ENCODE assay signal across 8 cellular contexts in genomic region chrX:103630171-103630511, GRCh38. TPM values are rescaled to one million over a fixed set of nuclear protein-coding genes. Genes with fewer than 3 reads are reported as not detected.
A peak's percentile ranks its signal among the peaks of the same experiment; 100 is the strongest.
DNase-seq lines count a peak whose midpoint lies in the region; ATAC-seq, FAIRE-seq and TF ChIP-seq lines count a peak whose summit lies in the region.

No MANE protein-coding gene starts in this region.

- CTCF ChIA-PET in A673 (lab: Charles Lee): interaction anchor here (0.6 to 1.2 kb wide), 4 partner anchors 17 to 97 kb away, joined by 3 to 5 read pairs (median 4); no protein-coding TSS in a partner anchor

- H3K9me3 ChIP-seq in A673 (ENCODE audit: low read depth, low read length, poor library complexity, severe bottlenecking) (no peaks in the 10 kb centered on the region), mucosa of rectum (ENCODE audit: control insufficient read depth in 2 of 2, low read length in 2 of 2) (no peaks in the 10 kb centered on the region)

- peaks cover 5% of the 10 kb centered on the region; the same call in 1 of the 2 replicates for H3K36me3 Mint-ChIP-seq in HFFc6 (ENCODE audit: low read depth)

- POLR2A ChIA-PET in A673 (lab: Charles Lee; ENCODE audit: low non-redundant PET): no interaction called here

- BruUV-seq in A673 (replicated peaks; lab: Mats Ljungman, UMichigan): no TSS peak

- H3K4me3 Mint-ChIP-seq in HFFc6: peak overlapping the region; percentile 92

- H3K27ac ChIP-seq in A673 (ENCODE audit: low read depth, low read length, poor library complexity, severe bottlenecking) (peak overlapping the region; percentile 73), mucosa of rectum (ENCODE audit: low read depth in 2 of 2, low read length in 2 of 2) (peak overlapping the region; percentile 82 to 86)

- H3K9me3 Mint-ChIP-seq in HFFc6: no peaks in the 10 kb centered on the region

- peak overlapping the region; percentile 84 for H3K27ac Mint-ChIP-seq in HFFc6

- intact Hi-C loops in A673 (cut with micrococcal nuclease; ENCODE audit: unreplicated experiment): no loop called here

- H3K4me1 Mint-ChIP-seq in HFFc6 (ENCODE audit: low read depth): peaks cover 35% of the 10 kb centered on the region

- TF ChIP-seq CTCF in A673 (conservative IDR thresholded peaks at IDR 0.05; ENCODE audit: low read depth, low read length) (no peak), HFFc6 (IDR thresholded peaks at IDR 0.05) (peak; percentile 34), bronchial epithelial cell (IDR thresholded peaks at IDR 0.05; ENCODE audit: insufficient read depth, low read length, severe bottlenecking) (no peak)

- no peak for FAIRE-seq in bronchial epithelial cell (lab: Jason Lieb, UNC)

- peak overlapping the region; percentile 67 to 80 for H3K9ac ChIP-seq in mucosa of rectum (ENCODE audit: low read depth in 1 of 2, low read length in 2 of 2)

- H3K4me3 ChIP-seq in A673 (ENCODE audit: low read depth, low read length, poor library complexity, severe bottlenecking) (peak overlapping the region; percentile 71), bronchial epithelial cell (ENCODE audit: low read depth, low read length) (peak overlapping the region; percentile 65), mucosa of rectum (ENCODE audit: low read length in 2 of 2) (peak overlapping the region; percentile 73 to 85)

- ATAC-seq in GM18873 (IDR thresholded peaks at IDR 0.05; ENCODE audit: low FRiP score, unreplicated experiment): no peak

- in situ Hi-C loops in G401 (cut with HindIII; ENCODE audit: low sequenced_read_pairs): no loop called here

- H3K4me1 ChIP-seq in A673 (ENCODE audit: insufficient read depth, low read length, poor library complexity, severe bottlenecking) (no peaks in the 10 kb centered on the region), mucosa of rectum (ENCODE audit: control insufficient read depth in 2 of 2, insufficient read depth in 2 of 2, low read length in 2 of 2) (peaks cover 2 to 5% of the 10 kb centered on the region in 2 donors)

- H3K27me3 Mint-ChIP-seq in HFFc6 (ENCODE audit: insufficient read depth): no peaks in the 10 kb centered on the region

- DNase-seq in A673 (ENCODE audit: low spot score) (no peak), HFFc6 (no peak), bronchial epithelial cell (ENCODE audit: low read depth) (no peak), COLO829 (ENCODE audit: low spot score) (no peak), G401 (ENCODE audit: low spot score) (no peak)
- DNase-seq in stimulated activated CD4-positive, alpha-beta T cell treated with anti-CD3 and anti-CD28 coated beads, Interleukin-12 subunit alpha, Interleukin-12 subunit beta, amount 100 ng/mL, for 4 hours: no peak

- H3K36me3 ChIP-seq in A673 (ENCODE audit: insufficient read depth, low read length, poor library complexity, severe bottlenecking) (no peaks in the 10 kb centered on the region), bronchial epithelial cell (ENCODE audit: control insufficient read depth, insufficient read depth, low read length) (no peaks in the 10 kb centered on the region), mucosa of rectum (ENCODE audit: control insufficient read depth in 2 of 2, insufficient read depth in 2 of 2, low read length in 2 of 2) (no peaks in the 10 kb centered on the region)

- no peaks in the 10 kb centered on the region for H3K27me3 ChIP-seq in A673 (replicated peaks; ENCODE audit: insufficient read depth, low read depth, low read length, poor library complexity)
- H3K27me3 ChIP-seq in bronchial epithelial cell (ENCODE audit: control insufficient read depth, insufficient read depth, low read length): no peaks in the 10 kb centered on the region
- H3K27me3 ChIP-seq in mucosa of rectum (ENCODE audit: control insufficient read depth in 2 of 2, insufficient read depth in 2 of 2, low read length in 2 of 2): peaks cover 2 to 4% of the 10 kb centered on the region in 2 donors

RNA-seq across cellular contexts. Expression of gene TCEAL1, which starts 1.4 kb away (rescaled TPM):
- total RNA-seq in A673 (2021): 8.4 and 10.9 TPM in 2 replicates
- 10 to 100 TPM; 33.4 to 36.8 (median 35.9) TPM for total RNA-seq in HFFc6 (2021; fragmentation: NEBNext Ultra II Directional; extraction: Animal tissue kit (Norgen Biotek cat#: 25700))
- total RNA-seq in bronchial epithelial cell: 10.5 and 11.3 TPM in 2 replicates
- 9.8 and 27.0 TPM in 2 replicates for total RNA-seq in G401 (2014; rRNA removed; shearing (Covaris generic))

RNA-seq across cellular contexts. Expression of gene TCEAL3, which starts 22.4 kb away (rescaled TPM):
- total RNA-seq in A673 (2021) (12.1 and 15.9 TPM in 2 replicates), bronchial epithelial cell (3.7 and 8.4 TPM in 2 replicates)
- 10 to 100 TPM; 54.3 to 75.5 (median 62.7) TPM for total RNA-seq in HFFc6 (2021; fragmentation: NEBNext Ultra II Directional; extraction: Animal tissue kit (Norgen Biotek cat#: 25700))
- 2.6 TPM in 1 of 2 replicates, not detected in the other for total RNA-seq in G401 (2014; rRNA removed; shearing (Covaris generic))

RNA-seq across cellular contexts. Expression of gene TCEAL4, which starts 44.8 kb away (rescaled TPM):
- 37.3 and 39.7 TPM in 2 replicates for total RNA-seq in A673 (2021)
- 100 to 1,000 TPM in 5 of 6 experiments, 10 to 100 TPM in 1; 92.4 to 119 (median 118) TPM for total RNA-seq in HFFc6 (2021; fragmentation: NEBNext Ultra II Directional; extraction: Animal tissue kit (Norgen Biotek cat#: 25700))
- 23.4 and 43.9 TPM in 2 replicates for total RNA-seq in bronchial epithelial cell
- total RNA-seq in G401 (2014; rRNA removed; shearing (Covaris generic)): 31.7 and 45.2 TPM in 2 replicates

RNA-seq across cellular contexts. Expression of gene MORF4L2, which starts 56.4 kb away (rescaled TPM):
- total RNA-seq in A673 (2021) (450 and 473 TPM in 2 replicates), bronchial epithelial cell (414 and 422 TPM in 2 replicates)
- 100 to 1,000 TPM; 529 to 650 (median 569) TPM for total RNA-seq in HFFc6 (2021; fragmentation: NEBNext Ultra II Directional; extraction: Animal tissue kit (Norgen Biotek cat#: 25700))
- total RNA-seq in G401 (2014; rRNA removed; shearing (Covaris generic)): 666 and 732 TPM in 2 replicates
